In genomic region chr11:75773595-75774353, GRCh38 we compare ENCODE assay signal across 1 cellular context.
TF ChIP-seq lines count a peak whose summit lies in the region.

No MANE protein-coding gene starts in this region.

TF ChIP-seq in WTC11, 78 proteins besides CTCF, POLR2A, EP300 and RAD21 (continued from another document):
- TF ChIP-seq PRDM15 (CRISPR knock-in tag; IDR thresholded peaks at IDR 0.05) = no peak
- no peak for TF ChIP-seq NR3C1 (CRISPR knock-in tag; conservative IDR thresholded peaks at IDR 0.05; ENCODE audit: low read depth)
- no peak for TF ChIP-seq MAX (CRISPR knock-in tag; IDR thresholded peaks at IDR 0.05)
- no peak for TF ChIP-seq CBFB (CRISPR knock-in tag; IDR thresholded peaks at IDR 0.05; ENCODE audit: low read depth)
- TF ChIP-seq AR (CRISPR knock-in tag; IDR thresholded peaks at IDR 0.05) = no peak
- no peak for TF ChIP-seq HMGA2 (CRISPR knock-in tag; IDR thresholded peaks at IDR 0.05)
- TF ChIP-seq ZNF121 (CRISPR knock-in tag; IDR thresholded peaks at IDR 0.05) = no peak
- TF ChIP-seq ZNF425 (CRISPR knock-in tag; conservative IDR thresholded peaks at IDR 0.05) = no peak
